8 cellular contexts compared by ENCODE assay signal in genomic region chr11:111841370-111842053, GRCh38. TPM values are rescaled to one million over a fixed set of nuclear protein-coding genes. Genes with fewer than 3 reads are reported as not detected.
DNase-seq lines count a peak whose midpoint lies in the region; ATAC-seq and TF ChIP-seq lines count a peak whose summit lies in the region.

No MANE protein-coding gene starts in this region.

- 22 to 23% methylated on average over 10 of the region's 10 CpGs for WGBS in upper lobe of left lung, 2 donors

- ATAC-seq in SK-N-SH treated with all-trans-retinoic acid at 6 μM for 48 hours: peak; percentile 87
- peak; percentile 93 to 96 for ATAC-seq in upper lobe of left lung (ENCODE audit: low FRiP score in 2 of 2)

- H3K4me3 Mint-ChIP-seq in Caco-2 (ENCODE audit: unreplicated experiment): no peak overlapping the region

- no peak for TF ChIP-seq EP300 in upper lobe of left lung (IDR thresholded peaks at IDR 0.05)

- peaks cover 12% of the 10 kb centered on the region for H3K36me3 Mint-ChIP-seq in Caco-2 (ENCODE audit: insufficient read depth, unreplicated experiment)

- peaks cover 20% of the 10 kb centered on the region for H3K4me1 Mint-ChIP-seq in Caco-2 (ENCODE audit: low read depth, unreplicated experiment)

- TF ChIP-seq POLR2A in upper lobe of left lung (IDR thresholded peaks at IDR 0.05): no peak

- H3K9me3 ChIP-seq in Caco-2 (no peaks in the 10 kb centered on the region), upper lobe of left lung (no peaks in the 10 kb centered on the region)

- POLR2A ChIA-PET in Caco-2 (lab: Charles Lee): no interaction called here

- DNase-seq in Caco-2: peak; percentile 91 to 94
- peak; percentile 6 for DNase-seq in GOT3 (lab: John Stamatoyannopoulos, UW)
- peak; percentile 81 for DNase-seq in NCI-H1105 treated with DMSO at 0.1 percent for 48 hours (lab: John Stamatoyannopoulos, UW)
- DNase-seq in activated naive CD4-positive, alpha-beta T cell treated with anti-CD3 and anti-CD28 coated beads, Interleukin-2, amount 50 U/mL, for 16 hours: peak; percentile 85
- peak; percentile 81 for DNase-seq in glomerular visceral epithelial cell (ENCODE audit: extremely low spot score)
- DNase-seq in pons (ENCODE audit: low spot score): peak; percentile 90
- DNase-seq in upper lobe of left lung: peak in 1 of 2 donors; percentile 93

- H3K4me3 ChIP-seq in Caco-2 (ENCODE audit: low read depth, low read length) (no peak overlapping the region), upper lobe of left lung (no peak overlapping the region)

- peaks cover 19% of the 10 kb centered on the region for H3K4me1 ChIP-seq in Caco-2
- peaks cover 3 to 17% (median 6%) of the 10 kb centered on the region in 4 donors for H3K4me1 ChIP-seq in upper lobe of left lung

- H3K27ac ChIP-seq in upper lobe of left lung: peak overlapping the region in 3 of 4 donors; percentile 42 to 60 (median 53)

- no peaks in the 10 kb centered on the region for H3K27me3 Mint-ChIP-seq in Caco-2 (ENCODE audit: insufficient read depth, unreplicated experiment)

- TF ChIP-seq CTCF in Caco-2 (IDR thresholded peaks at IDR 0.05; ENCODE audit: insufficient read depth in 1 of 2, low read depth in 1 of 2, low read length in 1 of 2, severe bottlenecking in 1 of 2, unreplicated experiment in 1 of 2) (peak; percentile 96 to 98), upper lobe of left lung (IDR thresholded peaks at IDR 0.05) (peak; percentile 74 to 95 (median 86))

- H3K27ac Mint-ChIP-seq in Caco-2 (ENCODE audit: unreplicated experiment): no peak overlapping the region

- no peaks in the 10 kb centered on the region for H3K9me3 Mint-ChIP-seq in Caco-2 (ENCODE audit: unreplicated experiment)

- intact Hi-C loops in Caco-2 (cut with micrococcal nuclease; ENCODE audit: unreplicated experiment): loop anchor here (1.0 to 5.0 kb wide), 11 partner anchors 38 to 387 kb away; partner anchors contain the start of genes CFAP68, FDXACB1, PPP2R1B and SIK2

- CTCF ChIA-PET in Caco-2 (lab: Charles Lee): interaction anchor here (0.5 to 2.5 kb wide), 13 partner anchors 18 to 386 kb away, joined by 3 to 16 read pairs (median 4); partner anchors contain the start of genes ALG9 and PPP2R1B

- H3K36me3 ChIP-seq in Caco-2 (ENCODE audit: control insufficient read depth, insufficient read depth, low read length) (peaks cover 4% of the 10 kb centered on the region; the same call in 1 of the 2 replicates), upper lobe of left lung (peaks cover 0 to 43% (median 4%) of the 10 kb centered on the region in 4 donors)

- H3K27me3 ChIP-seq in Caco-2 (replicated peaks; ENCODE audit: control insufficient read depth, insufficient read depth, low read length) (no peaks in the 10 kb centered on the region), upper lobe of left lung (no peaks in the 10 kb centered on the region)

- BruUV-seq in Caco-2 (replicated peaks; lab: Mats Ljungman, UMichigan): no TSS peak

TF ChIP-seq in SK-N-SH treated with all-trans-retinoic acid at 6 μM for 48 hours, 23 proteins besides CTCF, POLR2A, EP300 and RAD21:
- TF ChIP-seq OSR1 (CRISPR knock-in tag; IDR thresholded peaks at IDR 0.05) (no peak), ZFP30 (CRISPR knock-in tag; IDR thresholded peaks at IDR 0.05) (no peak), PPARA (CRISPR knock-in tag; IDR thresholded peaks at IDR 0.05; ENCODE audit: borderline replicate concordance) (no peak), ISL1 (CRISPR knock-in tag; IDR thresholded peaks at IDR 0.05) (peak; percentile 87; the same call in 1 of the 2 replicates)
TF ChIP-seq in SK-N-SH treated with all-trans-retinoic acid at 6 μM for 48 hours: peak in this region for 1.

RNA-seq across cellular contexts. Expression of gene ALG9, which starts 29.9 kb away (rescaled TPM):
- 55.3 and 57.4 TPM in 2 replicates for total RNA-seq in Caco-2 (2022)
- 10 to 100 TPM; 15.7 to 34.8 (median 20.9) TPM for total RNA-seq in upper lobe of left lung

RNA-seq across cellular contexts. Expression of gene FDXACB1, which starts 37.5 kb away (rescaled TPM):
- total RNA-seq in Caco-2 (2022): 4.3 and 4.7 TPM in 2 replicates
- 1 to 10 TPM in 5 of 6 donors, under 1 TPM in 1; 0.44 to 5.2 (median 2.6) TPM for total RNA-seq in upper lobe of left lung

RNA-seq across cellular contexts. Expression of gene CFAP68, which starts 37.8 kb away (rescaled TPM):
- total RNA-seq in Caco-2 (2022) (69.8 and 71.4 TPM in 2 replicates), upper lobe of left lung (10 to 100 TPM in 5 of 6 donors, 1 to 10 TPM in 1; 2.1 to 29.4 (median 19.5) TPM)
